Comparison of ENCODE assay signal across 9 cellular contexts in the genomic region with DNA sequence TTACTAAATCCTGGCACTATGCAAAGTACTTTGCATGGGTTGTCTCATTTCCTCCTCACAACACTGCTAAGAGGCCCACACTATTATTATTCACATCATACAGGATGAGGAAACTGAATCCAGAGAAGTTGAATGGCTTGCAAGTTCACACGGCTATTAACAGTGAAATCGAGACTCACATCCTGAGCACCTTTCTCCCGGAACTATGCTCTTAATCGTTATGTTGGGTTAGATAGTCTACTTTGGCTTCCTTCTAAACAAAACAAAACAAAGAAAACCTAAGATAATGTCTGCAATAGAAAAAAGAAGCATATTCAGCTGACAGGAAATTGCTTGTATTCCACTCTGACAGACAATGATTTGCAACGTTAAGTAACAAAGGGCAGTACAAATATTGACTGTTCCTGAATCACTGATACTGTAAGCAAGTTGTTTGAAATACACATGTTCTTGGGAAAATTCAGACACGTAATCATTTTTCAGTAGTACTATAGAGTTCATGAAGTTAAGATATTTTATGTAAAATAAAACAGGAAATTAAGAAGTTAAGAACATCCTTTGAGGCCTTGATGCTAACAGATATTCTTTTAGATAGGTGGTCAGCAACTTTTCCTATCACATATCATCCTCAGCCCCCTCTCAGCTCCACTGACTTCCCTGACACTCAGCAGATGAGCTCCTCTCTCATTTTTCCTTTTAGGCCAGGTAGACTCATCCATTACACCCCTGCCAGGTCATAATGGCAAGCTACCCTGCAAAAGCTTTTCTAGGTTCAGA. TPM values are rescaled to one million over a fixed set of nuclear protein-coding genes. Genes with fewer than 3 reads are reported as not detected.
A peak's percentile ranks its signal among the peaks of the same experiment; 100 is the strongest.
DNase-seq lines count a peak whose midpoint lies in the region; ATAC-seq and TF ChIP-seq lines count a peak whose summit lies in the region.
"Had no signal": no experiment of that assay in that cellular context is flagged by ENCODE, and none has a peak within 500 bp of the region (broad histone marks: within the 10 kb centered on the region; RNA-seq: fewer than 3 reads in every experiment).

No MANE protein-coding gene starts in this region.

- H3K4me3 Mint-ChIP-seq in T-helper 1 cell treated with Interleukin-12 subunit alpha and Interleukin-12 subunit beta and Interleukin-4 antibody, amounts not matched to agents 30 μg/mL and 1 μg/mL, for 36 hours: no peak overlapping the region
- H3K4me3 Mint-ChIP-seq in Caco-2 (ENCODE audit: unreplicated experiment): no peak overlapping the region
- H3K4me3 Mint-ChIP-seq: dendritic cell treated with granulocyte-macrophage colony-stimulating factor and Interleukin-4, amounts not matched to agents 40 ng/mL and 50 ng/mL, for 4 days had no signal

- WGBS in GM23248 (ENCODE audit: low coverage in 1 of 2, low lambda C conversion rate in 2 of 2, missing lambda C conversion rate in 2 of 2), 2 experiments: 56 to 67% methylated on average over 6 of the region's 6 CpGs
- 53 to 65% methylated on average over 6 of the region's 6 CpGs for WGBS in gastroesophageal sphincter (ENCODE audit: low coverage in 1 of 2), 2 donors

- H2AFZ ChIP-seq in ACC112 (ENCODE audit: low read length, unreplicated experiment): peak overlapping the region; percentile 34
- H2AFZ ChIP-seq in GM23248: peak overlapping the region; percentile 36

- TF ChIP-seq CTCF in gastroesophageal sphincter (IDR thresholded peaks at IDR 0.05): no peak
- no peak for TF ChIP-seq CTCF in Caco-2 (IDR thresholded peaks at IDR 0.05; ENCODE audit: insufficient read depth in 1 of 2, low read depth in 1 of 2, low read length in 1 of 2, severe bottlenecking in 1 of 2, unreplicated experiment in 1 of 2)

- no peak overlapping the region for H3K4me3 ChIP-seq in ACC112 (ENCODE audit: low read depth, low read length)
- H3K4me3 ChIP-seq in GM23248: no peak overlapping the region
- H3K4me3 ChIP-seq in gastroesophageal sphincter: no peak overlapping the region
- H3K4me3 ChIP-seq in Caco-2 (ENCODE audit: low read depth, low read length): no peak overlapping the region

- H3K9me3 ChIP-seq in GM23248 (ENCODE audit: low read depth) (no peaks in the 10 kb centered on the region), gastroesophageal sphincter (no peaks in the 10 kb centered on the region), Caco-2 (no peaks in the 10 kb centered on the region)

- DNase-seq in GM23248: no peak
- DNase-seq in left kidney (ENCODE audit: low read depth, low spot score): peak; percentile 52
- DNase-seq in D341Med (ENCODE audit: low spot score): no peak
- DNase-seq in Caco-2: no peak

- no peaks in the 10 kb centered on the region for H3K36me3 ChIP-seq in ACC112 (ENCODE audit: insufficient read depth, low read length)
- no peaks in the 10 kb centered on the region for H3K36me3 ChIP-seq in GM23248 (ENCODE audit: low read depth)
- no peaks in the 10 kb centered on the region for H3K36me3 ChIP-seq in gastroesophageal sphincter
- H3K36me3 ChIP-seq in Caco-2 (ENCODE audit: control insufficient read depth, insufficient read depth, low read length): no peaks in the 10 kb centered on the region

- no peak for ATAC-seq in gastroesophageal sphincter
- no peak for ATAC-seq in HG02938 (IDR thresholded peaks at IDR 0.05; ENCODE audit: unreplicated experiment)

- in situ Hi-C loops in GM23248 (cut with MboI): no loop called here

- H3K9me2 ChIP-seq in GM23248 (ENCODE audit: insufficient read depth): no peaks in the 10 kb centered on the region

- H3K4me1 ChIP-seq in ACC112 (ENCODE audit: control insufficient read depth, insufficient read depth, low read length, unreplicated experiment): peaks cover 30% of the 10 kb centered on the region
- peaks cover 4% of the 10 kb centered on the region; the same call in 1 of the 2 replicates for H3K4me1 ChIP-seq in GM23248 (ENCODE audit: insufficient read depth)
- peaks cover 0 to 4% (median 0%) of the 10 kb centered on the region in 3 donors for H3K4me1 ChIP-seq in gastroesophageal sphincter
- peaks cover 6% of the 10 kb centered on the region; the same call in 1 of the 2 replicates for H3K4me1 ChIP-seq in Caco-2

- POLR2A ChIA-PET in Caco-2 (lab: Charles Lee): no interaction called here

- H3K27ac Mint-ChIP-seq in T-helper 1 cell treated with Interleukin-12 subunit alpha and Interleukin-12 subunit beta and Interleukin-4 antibody, amounts not matched to agents 30 μg/mL and 1 μg/mL, for 36 hours: peak overlapping the region; percentile 46
- no peak overlapping the region for H3K27ac Mint-ChIP-seq in Caco-2 (ENCODE audit: unreplicated experiment)
- H3K27ac Mint-ChIP-seq: dendritic cell treated with granulocyte-macrophage colony-stimulating factor and Interleukin-4, amounts not matched to agents 40 ng/mL and 50 ng/mL, for 4 days had no signal

- TF ChIP-seq POLR2A in gastroesophageal sphincter (IDR thresholded peaks at IDR 0.05): no peak

- peak overlapping the region; percentile 75 for H3K27ac ChIP-seq in ACC112 (ENCODE audit: low read depth, low read length)
- H3K27ac ChIP-seq in GM23248: no peak overlapping the region
- no peak overlapping the region for H3K27ac ChIP-seq in gastroesophageal sphincter

- no peak overlapping the region for H3K9ac ChIP-seq in GM23248

- no peaks in the 10 kb centered on the region for H3K36me3 Mint-ChIP-seq in T-helper 1 cell treated with Interleukin-12 subunit alpha and Interleukin-12 subunit beta and Interleukin-4 antibody, amounts not matched to agents 30 μg/mL and 1 μg/mL, for 36 hours (ENCODE audit: low read depth)
- H3K36me3 Mint-ChIP-seq in Caco-2 (ENCODE audit: insufficient read depth, unreplicated experiment): no peaks in the 10 kb centered on the region

- H3K9me3 Mint-ChIP-seq in T-helper 1 cell treated with Interleukin-12 subunit alpha and Interleukin-12 subunit beta and Interleukin-4 antibody, amounts not matched to agents 30 μg/mL and 1 μg/mL, for 36 hours: no peaks in the 10 kb centered on the region
- no peaks in the 10 kb centered on the region for H3K9me3 Mint-ChIP-seq in Caco-2 (ENCODE audit: unreplicated experiment)
- H3K9me3 Mint-ChIP-seq: dendritic cell treated with granulocyte-macrophage colony-stimulating factor and Interleukin-4, amounts not matched to agents 40 ng/mL and 50 ng/mL, for 4 days had no signal

- no peaks in the 10 kb centered on the region for H3K79me2 ChIP-seq in ACC112 (ENCODE audit: control insufficient read depth, insufficient read depth, low read length, unreplicated experiment)
- H3K79me2 ChIP-seq in GM23248 (ENCODE audit: insufficient read depth): no peaks in the 10 kb centered on the region

- peaks cover 18% of the 10 kb centered on the region; the same call in 1 of the 2 replicates for H3F3A ChIP-seq in GM23248 (ENCODE audit: insufficient read depth)

- H3K4me2 ChIP-seq in GM23248 (ENCODE audit: unreplicated experiment): no peak overlapping the region

- CTCF ChIA-PET in Caco-2 (lab: Charles Lee): interaction anchor here (2.1 kb wide), 1 partner anchor 128 kb away, joined by 4 read pairs; no protein-coding TSS in a partner anchor

- H3K27me3 ChIP-seq in ACC112 (ENCODE audit: insufficient read depth, low read length): no peaks in the 10 kb centered on the region
- H3K27me3 ChIP-seq in GM23248 (replicated peaks; ENCODE audit: insufficient read depth): no peaks in the 10 kb centered on the region; the same call in 1 of the 2 replicates
- H3K27me3 ChIP-seq in gastroesophageal sphincter: no peaks in the 10 kb centered on the region
- H3K27me3 ChIP-seq in Caco-2 (replicated peaks; ENCODE audit: control insufficient read depth, insufficient read depth, low read length): no peaks in the 10 kb centered on the region

- peaks cover 6% of the 10 kb centered on the region for H3K27me3 Mint-ChIP-seq in T-helper 1 cell treated with Interleukin-12 subunit alpha and Interleukin-12 subunit beta and Interleukin-4 antibody, amounts not matched to agents 30 μg/mL and 1 μg/mL, for 36 hours (ENCODE audit: low read depth)
- H3K27me3 Mint-ChIP-seq in Caco-2 (ENCODE audit: insufficient read depth, unreplicated experiment): peaks cover 1% of the 10 kb centered on the region
- H3K27me3 Mint-ChIP-seq: dendritic cell treated with granulocyte-macrophage colony-stimulating factor and Interleukin-4, amounts not matched to agents 40 ng/mL and 50 ng/mL, for 4 days had no signal

- BruUV-seq in Caco-2 (replicated peaks; lab: Mats Ljungman, UMichigan): no TSS peak

- intact Hi-C loops in Caco-2 (cut with micrococcal nuclease; ENCODE audit: unreplicated experiment): loop anchor here (2.0 kb wide), 1 partner anchor 182 kb away; no protein-coding TSS in a partner anchor

- no peak for TF ChIP-seq EP300 in gastroesophageal sphincter (IDR thresholded peaks at IDR 0.05)

- no peaks in the 10 kb centered on the region for H4K20me1 ChIP-seq in GM23248 (ENCODE audit: insufficient read depth)

- peaks cover 48% of the 10 kb centered on the region for H3K4me1 Mint-ChIP-seq in T-helper 1 cell treated with Interleukin-12 subunit alpha and Interleukin-12 subunit beta and Interleukin-4 antibody, amounts not matched to agents 30 μg/mL and 1 μg/mL, for 36 hours (ENCODE audit: low read depth)
- peaks cover 14% of the 10 kb centered on the region for H3K4me1 Mint-ChIP-seq in Caco-2 (ENCODE audit: low read depth, unreplicated experiment)

RNA-seq across cellular contexts. Expression of gene C2CD4B, which starts 40.7 kb away (rescaled TPM):
- not detected in 2 replicates for total RNA-seq in GM23248 (2014; rRNA removed; shearing (Covaris generic))
- polyA plus RNA-seq in GM23248 (2016; fragmentation: Nextera tagmentation; extraction: Ambion mirVana): not detected in 2 replicates
- total RNA-seq in gastroesophageal sphincter: 1 to 10 TPM in 2 of 4 donors, under 1 TPM in 2; 0.17 to 2.7 (median 1.1) TPM
- 0.46 and 0.50 TPM in 2 replicates for total RNA-seq in Caco-2 (2022)

RNA-seq across cellular contexts. Expression of gene C2CD4A, which starts 57.6 kb away (rescaled TPM):
- total RNA-seq in GM23248 (2014; rRNA removed; shearing (Covaris generic)): not detected in 2 replicates
- not detected in 2 replicates for polyA plus RNA-seq in GM23248 (2016; fragmentation: Nextera tagmentation; extraction: Ambion mirVana)
- total RNA-seq in gastroesophageal sphincter (under 1 TPM in 3 of 4 donors, not detected in 1; 0.12 to 0.40 (median 0.31) TPM), Caco-2 (2022) (0.11 and 0.19 TPM in 2 replicates)
